1 cellular context compared by ENCODE assay signal in the genomic region with DNA sequence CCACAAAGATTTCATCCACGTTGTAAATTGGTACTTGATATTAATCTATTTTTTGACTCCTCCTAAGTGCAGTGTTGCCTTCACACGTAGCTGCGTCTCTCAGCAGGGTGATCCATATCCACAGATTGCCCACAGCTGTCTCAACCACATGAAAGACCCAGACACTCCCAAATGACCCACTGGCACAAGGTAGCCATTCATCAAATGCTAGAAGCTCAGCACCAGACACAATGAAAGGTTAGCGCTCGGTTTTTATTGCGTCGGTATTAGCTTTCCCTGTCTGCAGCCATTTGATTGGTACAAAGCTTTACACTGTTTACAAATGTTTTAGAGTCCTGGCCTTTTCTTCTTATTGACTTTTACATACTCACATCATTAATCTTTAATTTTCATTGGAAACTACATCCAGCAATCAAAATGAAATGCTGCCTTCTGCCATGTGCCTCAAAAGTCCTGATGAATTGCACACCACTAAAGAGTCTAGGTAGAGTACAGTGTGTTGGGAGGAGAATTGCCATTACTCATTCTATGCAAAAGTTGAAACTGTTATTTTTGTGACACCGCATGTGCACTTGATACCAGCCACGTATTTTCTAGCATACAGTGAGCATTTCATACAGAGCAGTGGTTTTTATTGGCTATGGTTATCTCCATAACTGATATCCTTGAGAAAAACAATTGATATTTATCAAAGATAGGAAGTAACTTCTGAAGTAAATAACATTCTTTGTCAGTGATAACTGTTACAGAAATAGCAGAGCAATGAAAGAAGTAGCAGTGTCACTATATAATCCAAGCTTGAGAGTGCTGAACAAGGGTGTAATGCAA.
TF ChIP-seq lines count a peak whose summit lies in the region.

No MANE protein-coding gene starts in this region.

TF ChIP-seq in SK-N-SH, 30 proteins besides CTCF, POLR2A, EP300 and RAD21 (continued from another document):
- TF ChIP-seq SMC3 (IDR thresholded peaks at IDR 0.05; ENCODE audit: low read depth, low read length), result no peak
- no peak for TF ChIP-seq TCF12 (IDR thresholded peaks at IDR 0.05)
- no peak for TF ChIP-seq USF1 (IDR thresholded peaks at IDR 0.05; ENCODE audit: borderline replicate concordance, low read depth)
- no peak for TF ChIP-seq GABPA (IDR thresholded peaks at IDR 0.05; ENCODE audit: low read depth)
- no peak for TF ChIP-seq SIN3A (IDR thresholded peaks at IDR 0.05; ENCODE audit: borderline replicate concordance, low read depth, low read length)
- TF ChIP-seq YY1 (IDR thresholded peaks at IDR 0.05; ENCODE audit: low read depth), result no peak
- TF ChIP-seq, protein P1, sequence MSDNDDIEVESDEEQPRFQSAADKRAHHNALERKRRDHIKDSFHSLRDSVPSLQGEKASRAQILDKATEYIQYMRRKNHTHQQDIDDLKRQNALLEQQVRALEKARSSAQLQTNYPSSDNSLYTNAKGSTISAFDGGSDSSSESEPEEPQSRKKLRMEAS (IDR thresholded peaks at IDR 0.05; ENCODE audit: low read depth), result no peak
- no peak for TF ChIP-seq FOSL2 (IDR thresholded peaks at IDR 0.05; ENCODE audit: borderline replicate concordance, low read depth)
- no peak for TF ChIP-seq NRF1 (IDR thresholded peaks at IDR 0.05; ENCODE audit: low read depth, low read length)
- no peak for TF ChIP-seq TEAD4 (IDR thresholded peaks at IDR 0.05; ENCODE audit: borderline replicate concordance, insufficient read depth)
